Comparison of ENCODE assay signal across 23 cellular contexts in genomic region chr4:867526-868250, GRCh38. TPM values are rescaled to one million over a fixed set of nuclear protein-coding genes. Genes with fewer than 3 reads are reported as not detected.
"Had no signal": no experiment of that assay in that cellular context is flagged by ENCODE, and none has a peak within 500 bp of the region (broad histone marks: within the 10 kb centered on the region; RNA-seq: fewer than 3 reads in every experiment).

No MANE protein-coding gene starts in this region.

- H3K4me3 ChIP-seq: K562, SJCRH30 had no signal

- FAIRE-seq: K562, RCC 7860 had no signal

- H3K9me3 ChIP-seq: SJCRH30 had no signal

- H3K27me3 ChIP-seq: SJCRH30 had no signal

- ATAC-seq: K562, SK-N-SH treated with all-trans-retinoic acid at 6 μM for 48 hours had no signal

- H3K9ac ChIP-seq: KMS-11 had no signal

- H3K27ac ChIP-seq: KMS-11, SJCRH30 had no signal

- H3K4me2 ChIP-seq: KMS-11 had no signal

- DNase-seq: Kasumi-1, MM.1S, NCI-H1092 treated with DMSO at 0.1 percent for 48 hours, NCI-H1436, NCI-H187, NCI-H2029, NCI-H2081 treated with DMSO at 0.1 percent for 48 hours, NCI-H2171, NCI-H226, NCI-H446, NCI-H510A, NCI-H524 treated with DMSO at 0.1 percent for 48 hours, NCI-H69, NCI-H774, SHP77 treated with DMSO at 0.1 percent for 48 hours, SJCRH30 had no signal

RNA-seq across cellular contexts. Expression of gene CPLX1, which starts 41.8 kb away (rescaled TPM):
- total RNA-seq: HT1080, M059J had no signal
- polyA plus RNA-seq: IgD-negative memory B cell had no signal
